ENCODE assay signal across 31 cellular contexts in genomic region chr1:153513666-153514065, GRCh38. TPM values are rescaled to one million over a fixed set of nuclear protein-coding genes. Genes with fewer than 3 reads are reported as not detected.
"Had no signal": no experiment of that assay in that cellular context is flagged by ENCODE, and none has a peak within 500 bp of the region (broad histone marks: within the 10 kb centered on the region; RNA-seq: fewer than 3 reads in every experiment).

No MANE protein-coding gene starts in this region.

- H3K4me3 Mint-ChIP-seq: activated CD4-positive, alpha-beta memory T cell treated with anti-CD3 and anti-CD28 coated beads, Interleukin-2, amount 10 ng/mL, durations not matched to agents 7 days and 5 days; activated naive CD4-positive, alpha-beta T cell treated with anti-CD3 and anti-CD28 coated beads for 36 hours; activated T-cell treated with anti-CD3 and anti-CD28 coated beads, Interleukin-2, amount 50 U/mL, for 72 hours; T-helper 1 cell treated with Interleukin-12 subunit alpha and Interleukin-12 subunit beta and Interleukin-4 antibody, amounts not matched to agents 30 μg/mL and 1 μg/mL, for 36 hours had no signal

- H3K36me3 Mint-ChIP-seq: activated naive CD4-positive, alpha-beta T cell treated with anti-CD3 and anti-CD28 coated beads, Interleukin-2, amount 50 U/mL, for 72 hours had no signal

- H3K4me3 ChIP-seq: Peyer's patch, SJSA1 had no signal

- H3K9me3 Mint-ChIP-seq: activated CD4-positive, alpha-beta memory T cell treated with anti-CD3 and anti-CD28 coated beads, Interleukin-2, amount 10 ng/mL, durations not matched to agents 7 days and 5 days; activated naive CD4-positive, alpha-beta T cell treated with anti-CD3 and anti-CD28 coated beads for 36 hours; activated naive CD4-positive, alpha-beta T cell treated with anti-CD3 and anti-CD28 coated beads, Interleukin-2, amount 50 U/mL, for 72 hours; activated T-cell treated with anti-CD3 and anti-CD28 coated beads, Interleukin-2, amount 50 U/mL, for 72 hours; T-helper 1 cell treated with Interleukin-12 subunit alpha and Interleukin-12 subunit beta and Interleukin-4 antibody, amounts not matched to agents 30 μg/mL and 1 μg/mL, for 36 hours had no signal

- H3K27me3 ChIP-seq: brain microvascular endothelial cell, Peyer's patch, SJSA1 had no signal

- H3K9me3 ChIP-seq: Peyer's patch, SJSA1, SK-N-SH had no signal

- H3K36me3 ChIP-seq: brain microvascular endothelial cell, Peyer's patch, SJSA1, WERI-Rb-1 had no signal

- H3K27me3 Mint-ChIP-seq: activated CD4-positive, alpha-beta memory T cell treated with anti-CD3 and anti-CD28 coated beads, Interleukin-2, amount 10 ng/mL, durations not matched to agents 7 days and 5 days had no signal

- H3K27ac Mint-ChIP-seq: activated CD4-positive, alpha-beta memory T cell treated with anti-CD3 and anti-CD28 coated beads, Interleukin-2, amount 10 ng/mL, durations not matched to agents 7 days and 5 days; activated naive CD4-positive, alpha-beta T cell treated with anti-CD3 and anti-CD28 coated beads for 36 hours; activated naive CD4-positive, alpha-beta T cell treated with anti-CD3 and anti-CD28 coated beads, Interleukin-2, amount 50 U/mL, for 72 hours; activated T-cell treated with anti-CD3 and anti-CD28 coated beads, Interleukin-2, amount 50 U/mL, for 72 hours; T-helper 1 cell treated with Interleukin-12 subunit alpha and Interleukin-12 subunit beta and Interleukin-4 antibody, amounts not matched to agents 30 μg/mL and 1 μg/mL, for 36 hours had no signal

- H3K9ac ChIP-seq: SK-N-SH had no signal

- H3K4me2 ChIP-seq: SK-N-SH had no signal

- ATAC-seq: activated naive CD4-positive, alpha-beta T cell treated with anti-CD3 and anti-CD28 coated beads, Interleukin-2, amount 50 U/mL, for 72 hours; activated T-cell treated with anti-CD3 and anti-CD28 coated beads, Interleukin-2, amount 50 U/mL, for 72 hours had no signal

- H3K27ac ChIP-seq: brain microvascular endothelial cell, Peyer's patch, SJSA1, WERI-Rb-1 had no signal

- DNase-seq: activated CD4-positive, alpha-beta memory T cell treated with anti-CD3 and anti-CD28 coated beads, Interleukin-2, amount 10 ng/mL, durations not matched to agents 7 days and 5 days; activated CD4-positive, alpha-beta T cell treated with anti-CD3 and anti-CD28 coated beads for 1 hour; activated CD4-positive, alpha-beta T cell treated with anti-CD3 and anti-CD28 coated beads for 48 hours; activated CD4-positive, CD25-positive, alpha-beta regulatory T cell; activated gamma-delta T cell treated with Interleukin-2 at 50 U/mL for 16 hours; activated naive CD4-positive, alpha-beta T cell treated with anti-CD3 and anti-CD28 coated beads for 36 hours; activated T-cell treated with anti-CD3 and anti-CD28 coated beads, Interleukin-2, amount 50 U/mL, for 1 hour; activated T-cell treated with anti-CD3 and anti-CD28 coated beads, Interleukin-2, amount 50 U/mL, for 72 hours; amniotic stem cell; brain microvascular endothelial cell; central memory CD4-positive, alpha-beta T cell; Karpas-422; KBM-7; NCI-H1048; NCI-H1105 treated with DMSO at 0.1 percent for 48 hours; NCI-H1436; NCI-H1930; NCI-H2081 treated with DMSO at 0.1 percent for 48 hours; NCI-H510A; NCI-H774; SK-N-SH; T1000 had no signal

RNA-seq across cellular contexts. Expression of gene S100A5, which starts 27.1 kb away (rescaled TPM):
- total RNA-seq: aorta, cerebellum, MCF 10A, Peyer's patch, SJSA1 had no signal
- polyA plus RNA-seq: aorta had no signal

RNA-seq across cellular contexts. Expression of gene S100A3, which starts 35.4 kb away (rescaled TPM):
- total RNA-seq: activated CD4-positive, alpha-beta memory T cell treated with anti-CD3 and anti-CD28 coated beads, Interleukin-2, amount 10 ng/mL, durations not matched to agents 7 days and 5 days; activated CD8-positive, alpha-beta memory T cell treated with anti-CD3 and anti-CD28 coated beads for 36 hours; activated naive CD4-positive, alpha-beta T cell treated with anti-CD3 and anti-CD28 coated beads for 36 hours; activated naive CD4-positive, alpha-beta T cell treated with anti-CD3 and anti-CD28 coated beads, Interleukin-2, amount 50 U/mL, for 72 hours; activated T-cell treated with anti-CD3 and anti-CD28 coated beads, Interleukin-2, amount 50 U/mL, for 72 hours; cerebellum; Peyer's patch had no signal

RNA-seq across cellular contexts. Expression of gene S100A2, which starts 52.0 kb away (rescaled TPM):
- total RNA-seq: cerebellum, Peyer's patch had no signal
